Comparison of ENCODE assay signal across 8 cellular contexts in genomic region chr2:127885780-127886592, GRCh38. TPM values are rescaled to one million over a fixed set of nuclear protein-coding genes. Genes with fewer than 3 reads are reported as not detected.
DNase-seq lines count a peak whose midpoint lies in the region; ATAC-seq and TF ChIP-seq lines count a peak whose summit lies in the region.
"Not testable (repeated sequence)": the region's sequence is repeated elsewhere in the genome, so short reads cannot be mapped to it uniquely, and the experiment has no call there.

TSS of gene AMMECR1L (minus strand) at chr2:127885956. CDS start at chr2:127874234, 11,722 bp downstream.

- not testable (repeated sequence) for TF ChIP-seq CTCF in foreskin fibroblast (IDR thresholded peaks at IDR 0.05; ENCODE audit: low read depth, low read length); nephron (IDR thresholded peaks at IDR 0.05; ENCODE audit: unreplicated experiment in 3 of 3)

- peaks cover 26% of the 10 kb centered on the region for H3K36me3 Mint-ChIP-seq in nephron (ENCODE audit: low read depth)
- H3K36me3 Mint-ChIP-seq in stimulated activated naive B cell treated with anti-CD40 and anti-IgM and Interleukin-4, amounts not matched to agents 10 μg/mL and 1 μg/mL and 100 μg/mL, for 72 hours, result peaks cover 6 to 22% of the 10 kb centered on the region in 2 donors

- H3K4me1 Mint-ChIP-seq in nephron, result peaks cover 27% of the 10 kb centered on the region
- H3K4me1 Mint-ChIP-seq in stimulated activated naive B cell treated with anti-CD40 and anti-IgM and Interleukin-4, amounts not matched to agents 10 μg/mL and 1 μg/mL and 100 μg/mL, for 72 hours, result peaks cover 17 to 19% of the 10 kb centered on the region in 2 donors

- DNase-seq in EL (peak; percentile 65), H4 (ENCODE audit: low spot score) (peak; percentile 52), Kasumi-1 (lab: John Stamatoyannopoulos, UW) (peak; percentile 40 to 53), SKM-1 (lab: John Stamatoyannopoulos, UW; ENCODE audit: unreplicated experiment) (peak; percentile 9), foreskin fibroblast (peak; percentile 55 to 81)
- peak; percentile 74 for DNase-seq in activated naive CD4-positive, alpha-beta T cell treated with Interleukin-2 at 50 U/mL for 16 hours
- DNase-seq in stimulated activated naive B cell treated with anti-CD40 and anti-IgM and Interleukin-4, amounts not matched to agents 10 μg/mL and 1 μg/mL and 100 μg/mL, for 72 hours, result peak; percentile 84

- peak within 1 kb of the TSS; percentile 94 to 98 (median 97) for H3K4me3 Mint-ChIP-seq in nephron
- peak within 1 kb of the TSS; percentile 93 to 94 for H3K4me3 Mint-ChIP-seq in stimulated activated naive B cell treated with anti-CD40 and anti-IgM and Interleukin-4, amounts not matched to agents 10 μg/mL and 1 μg/mL and 100 μg/mL, for 72 hours

- peak within 1 kb of the TSS; percentile 56 to 81 for H3K4me3 ChIP-seq in foreskin fibroblast (ENCODE audit: low read depth in 1 of 2, low read length in 2 of 2)

- H3K27me3 Mint-ChIP-seq in nephron (ENCODE audit: low read depth); stimulated activated naive B cell treated with anti-CD40 and anti-IgM and Interleukin-4, amounts not matched to agents 10 μg/mL and 1 μg/mL and 100 μg/mL, for 72 hours: not testable (repeated sequence)

- not testable (repeated sequence) for H3K9me3 Mint-ChIP-seq in nephron; stimulated activated naive B cell treated with anti-CD40 and anti-IgM and Interleukin-4, amounts not matched to agents 10 μg/mL and 1 μg/mL and 100 μg/mL, for 72 hours

- ATAC-seq in stimulated activated naive B cell treated with anti-CD40 and anti-IgM and Interleukin-4, amounts not matched to agents 10 μg/mL and 1 μg/mL and 100 μg/mL, for 72 hours (replicated peaks), result peak; percentile 94

- H3K27ac Mint-ChIP-seq in nephron, result peak within 1 kb of the TSS; percentile 97 to 98 (median 98)
- H3K27ac Mint-ChIP-seq in stimulated activated naive B cell treated with anti-CD40 and anti-IgM and Interleukin-4, amounts not matched to agents 10 μg/mL and 1 μg/mL and 100 μg/mL, for 72 hours, result peak within 1 kb of the TSS; percentile 96

RNA-seq across cellular contexts. Expression of gene AMMECR1L, which starts in this region (rescaled TPM):
- 11.8 and 13.9 TPM in 2 replicates for total RNA-seq in H4 (2014; rRNA removed; shearing (Covaris generic))

Comparison
In these comparisons a context has a peak if more than half of its experiments do, and no peak if none do; other contexts are left out.
1. Peak in every context shown above with its lines: DNase-seq, ATAC-seq and H3K4me3 ChIP-seq.
2. DNase-seq: peak in every context shown above with its lines; median percentile 84 in stimulated activated naive B cell treated with anti-CD40 and anti-IgM and Interleukin-4, amounts not matched to agents 10 μg/mL and 1 μg/mL and 100 μg/mL, for 72 hours; 74 in activated naive CD4-positive, alpha-beta T cell treated with Interleukin-2 at 50 U/mL for 16 hours; 68 in foreskin fibroblast; 65 in EL; 52 in H4; 46 in Kasumi-1; 9 in SKM-1.